In the genomic region with DNA sequence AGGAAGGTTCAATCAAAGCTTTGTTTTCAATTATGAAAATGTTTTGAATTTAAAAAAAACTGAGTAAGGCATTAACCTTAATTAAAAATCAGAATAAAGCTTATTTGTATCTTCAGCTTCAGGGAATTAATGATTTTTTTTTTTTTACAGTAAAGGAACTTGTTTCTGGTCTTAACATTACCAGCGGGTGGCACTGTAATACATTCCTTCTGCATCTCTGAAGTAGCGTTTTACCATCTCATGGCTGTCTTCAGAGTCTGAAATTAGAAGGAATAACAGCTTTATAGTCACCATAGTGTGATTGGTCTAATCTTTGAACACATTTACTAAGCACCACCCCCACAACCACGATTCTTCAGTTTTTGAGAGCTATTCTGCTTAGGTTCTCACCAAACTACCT, we compare ENCODE assay signal across 16 cellular contexts.
DNase-seq lines count a peak whose midpoint lies in the region; ATAC-seq, FAIRE-seq and TF ChIP-seq lines count a peak whose summit lies in the region.
"Had no signal": no experiment of that assay in that cellular context is flagged by ENCODE, and none has a peak within 500 bp of the region (broad histone marks: within the 10 kb centered on the region; RNA-seq: fewer than 3 reads in every experiment).

No MANE protein-coding gene starts in this region.

- no peak overlapping the region for H3K27ac Mint-ChIP-seq in T-helper 17 cell
- H3K27ac Mint-ChIP-seq: stimulated activated memory B cell treated with anti-CD40 and anti-IgM and Interleukin-4, amounts not matched to agents 10 μg/mL and 1 μg/mL and 100 μg/mL, for 72 hours had no signal

- H3K36me3 ChIP-seq in OCI-LY7 (ENCODE audit: insufficient read depth, low read length) (no peaks in the 10 kb centered on the region), fibroblast of lung (ENCODE audit: control insufficient read depth, insufficient read depth, low read length) (no peaks in the 10 kb centered on the region), pancreas (no peaks in the 10 kb centered on the region), SJCRH30 (no peaks in the 10 kb centered on the region)
- H3K36me3 ChIP-seq: gastroesophageal sphincter, MG63 had no signal

- CTCF ChIA-PET in OCI-LY7 (lab: Charles Lee; ENCODE audit: unreplicated experiment) = no interaction called here
- CTCF ChIA-PET in GM10248 (lab: Yijun Ruan, JAX) = interaction anchor here (1.4 to 3.1 kb wide), 2 partner anchors 14 to 253 kb away, joined by 4 to 12 read pairs; no protein-coding TSS in a partner anchor

- H4K20me1 ChIP-seq in OCI-LY7 (ENCODE audit: insufficient read depth, low read length) (no peaks in the 10 kb centered on the region), fibroblast of lung (ENCODE audit: control insufficient read depth, extremely low read depth, insufficient read depth, low read length) (no peaks in the 10 kb centered on the region)

- DNase-seq in H4 (ENCODE audit: low spot score) = peak; percentile 39
- peak; percentile 57 for DNase-seq in OCI-LY7 (ENCODE audit: low spot score)
- DNase-seq in fibroblast of lung (ENCODE audit: low read depth in 2 of 2) = peak; percentile 0 to 39
- DNase-seq in pancreas = no peak
- DNase-seq in T-helper 17 cell = no peak
- no peak for DNase-seq in DMS79 (lab: John Stamatoyannopoulos, UW)
- no peak for DNase-seq in GM10248 (ENCODE audit: extremely low spot score)
- DNase-seq in SJCRH30 = no peak
- DNase-seq: activated T-cell treated with anti-CD3 and anti-CD28 coated beads, Interleukin-2, amount 50 U/mL, for 4 hours; DMS153; MG63; stimulated activated CD4-positive, alpha-beta T cell treated with anti-CD3 and anti-CD28 coated beads, Interleukin-15, amount 100 ng/mL, for 24 hours had no signal

- H3K4me3 ChIP-seq in OCI-LY7 (ENCODE audit: low read depth, low read length, poor library complexity, severe bottlenecking) = no peak overlapping the region
- H3K4me3 ChIP-seq in fibroblast of lung (replicated peaks in 1 of 4; ENCODE audit: control extremely low read depth in 1 of 4, insufficient read depth in 1 of 4, low read depth in 3 of 4, low read length in 4 of 4) = no peak overlapping the region
- no peak overlapping the region for H3K4me3 ChIP-seq in pancreas
- no peak overlapping the region for H3K4me3 ChIP-seq in SJCRH30
- H3K4me3 ChIP-seq: gastroesophageal sphincter, MG63 had no signal

- H3K4me1 ChIP-seq in OCI-LY7 (ENCODE audit: insufficient read depth, low read length, poor library complexity, severe bottlenecking) (no peaks in the 10 kb centered on the region), fibroblast of lung (ENCODE audit: control insufficient read depth, extremely low read depth, insufficient read depth, low read length) (no peaks in the 10 kb centered on the region), pancreas (no peaks in the 10 kb centered on the region), SJCRH30 (no peaks in the 10 kb centered on the region)
- H3K4me1 ChIP-seq: gastroesophageal sphincter had no signal

- TF ChIP-seq CTCF in OCI-LY7 (conservative IDR thresholded peaks at IDR 0.05; ENCODE audit: low read length) (peak; percentile 73), fibroblast of lung (conservative IDR thresholded peaks at IDR 0.05 in 1 of 2, IDR thresholded peaks at IDR 0.05 in 1 of 2; ENCODE audit: low read depth in 1 of 2, low read length in 2 of 2) (no peak), pancreas (IDR thresholded peaks at IDR 0.05) (no peak), GM10248 (IDR thresholded peaks at IDR 0.05; ENCODE audit: control extremely low read depth, extremely low read depth, low read depth, missing control alignments) (no peak)

- no peaks in the 10 kb centered on the region for H3K27me3 ChIP-seq in fibroblast of lung (ENCODE audit: control insufficient read depth, insufficient read depth, low read length)
- peaks cover 0 to 5% (median 0%) of the 10 kb centered on the region in 4 donors for H3K27me3 ChIP-seq in pancreas
- H3K27me3 ChIP-seq in SJCRH30 = no peaks in the 10 kb centered on the region
- H3K27me3 ChIP-seq: gastroesophageal sphincter, MG63 had no signal

- H3K4me3 Mint-ChIP-seq in T-helper 17 cell = no peak overlapping the region
- H3K4me3 Mint-ChIP-seq: activated T-cell treated with anti-CD3 and anti-CD28 coated beads, Interleukin-2, amount 50 U/mL, for 4 hours; central memory CD8-positive, alpha-beta T cell; stimulated activated memory B cell treated with anti-CD40 and anti-IgM and Interleukin-4, amounts not matched to agents 10 μg/mL and 1 μg/mL and 100 μg/mL, for 72 hours had no signal

- no TSS peak for BruUV-seq in OCI-LY7 (replicated peaks; lab: Mats Ljungman, UMichigan)

- peak; percentile 87 for FAIRE-seq in pancreas (lab: Jason Lieb, UNC)
- FAIRE-seq: TTC549 had no signal

- POLR2A ChIA-PET in OCI-LY7 (lab: Charles Lee) = interaction anchor here (0.6 to 1.6 kb wide), 5 partner anchors 10 to 46 kb away, joined by 3 to 7 read pairs (median 5); no protein-coding TSS in a partner anchor
- POLR2A ChIA-PET in GM10248 (lab: Yijun Ruan, JAX) = no interaction called here

- H3K9ac ChIP-seq in fibroblast of lung (ENCODE audit: insufficient read depth, low read length) = no peak overlapping the region

- ATAC-seq in pancreas = peak in 3 of 4 donors; percentile 37 to 59 (median 47)
- ATAC-seq in T-helper 17 cell = no peak
- ATAC-seq: activated T-cell treated with anti-CD3 and anti-CD28 coated beads, Interleukin-2, amount 50 U/mL, for 4 hours; gastroesophageal sphincter; stimulated activated memory B cell treated with anti-CD40 and anti-IgM and Interleukin-4, amounts not matched to agents 10 μg/mL and 1 μg/mL and 100 μg/mL, for 72 hours had no signal

- no peaks in the 10 kb centered on the region for H3K36me3 Mint-ChIP-seq in T-helper 17 cell (ENCODE audit: low read depth)
- H3K36me3 Mint-ChIP-seq: stimulated activated memory B cell treated with anti-CD40 and anti-IgM and Interleukin-4, amounts not matched to agents 10 μg/mL and 1 μg/mL and 100 μg/mL, for 72 hours had no signal

- no peaks in the 10 kb centered on the region for H3K27me3 Mint-ChIP-seq in T-helper 17 cell
- H3K27me3 Mint-ChIP-seq: central memory CD8-positive, alpha-beta T cell; stimulated activated memory B cell treated with anti-CD40 and anti-IgM and Interleukin-4, amounts not matched to agents 10 μg/mL and 1 μg/mL and 100 μg/mL, for 72 hours had no signal

- H3K9me3 ChIP-seq in OCI-LY7 (ENCODE audit: low read length) (no peaks in the 10 kb centered on the region), fibroblast of lung (ENCODE audit: control insufficient read depth, insufficient read depth, low read depth, low read length) (no peaks in the 10 kb centered on the region), pancreas (no peaks in the 10 kb centered on the region), T-helper 17 cell (ENCODE audit: control insufficient read depth, low read length, poor library complexity, severe bottlenecking) (no peaks in the 10 kb centered on the region), SJCRH30 (replicated peaks) (no peaks in the 10 kb centered on the region)
- H3K9me3 ChIP-seq: gastroesophageal sphincter, MG63 had no signal

- no peaks in the 10 kb centered on the region for H3K9me2 ChIP-seq in OCI-LY7 (ENCODE audit: insufficient read depth, low read length)

- no peaks in the 10 kb centered on the region for H3K79me2 ChIP-seq in OCI-LY7 (ENCODE audit: insufficient read depth, low read depth, low read length)
- H3K79me2 ChIP-seq in fibroblast of lung (ENCODE audit: control insufficient read depth, insufficient read depth, low read length) = no peaks in the 10 kb centered on the region

- 0 out of 2 replicates have a peak overlapping the region, but pooled peaks have one; percentile 46 for H2AFZ ChIP-seq in OCI-LY7 (ENCODE audit: low read length)
- no peak overlapping the region for H2AFZ ChIP-seq in fibroblast of lung (ENCODE audit: low read length)

- 13 to 21% methylated on average over 3 of the region's 3 CpGs for WGBS in pancreas, 2 donors

- no peak overlapping the region for H3K4me2 ChIP-seq in OCI-LY7 (ENCODE audit: low read length)
- H3K4me2 ChIP-seq in fibroblast of lung (ENCODE audit: extremely low read depth, insufficient read depth, low read length) = no peak overlapping the region

- H3K27ac ChIP-seq in OCI-LY7 (ENCODE audit: low read depth, low read length, poor library complexity, severe bottlenecking) (no peak overlapping the region), fibroblast of lung (ENCODE audit: insufficient read depth, low read length) (no peak overlapping the region), pancreas (no peak overlapping the region), SJCRH30 (no peak overlapping the region)
- H3K27ac ChIP-seq: gastroesophageal sphincter had no signal

- H3K4me1 Mint-ChIP-seq in T-helper 17 cell = no peaks in the 10 kb centered on the region
- H3K4me1 Mint-ChIP-seq: central memory CD8-positive, alpha-beta T cell; stimulated activated memory B cell treated with anti-CD40 and anti-IgM and Interleukin-4, amounts not matched to agents 10 μg/mL and 1 μg/mL and 100 μg/mL, for 72 hours had no signal

- intact Hi-C loops in OCI-LY7 (cut with micrococcal nuclease; ENCODE audit: unreplicated experiment) = loop anchor here (1.0 to 2.0 kb wide), 2 partner anchors 44 to 254 kb away; no protein-coding TSS in a partner anchor
- intact Hi-C loops in pancreas (cut with DNase I) = no loop called here

Comparison
In these comparisons a context has a peak if more than half of its experiments do, and no peak if none do; other contexts are left out.
1. DNase-seq: peak in H4 (single experiment), OCI-LY7 (single experiment) and fibroblast of lung (2 of 2); none in pancreas (0 of 6), T-helper 17 cell (0 of 3), DMS79 (single experiment), GM10248 (single experiment) and SJCRH30 (0 of 2).